4 cellular contexts compared by ENCODE assay signal in genomic region chr11:30488304-30488998, GRCh38.
A peak's percentile ranks its signal among the peaks of the same experiment; 100 is the strongest.
TF ChIP-seq lines count a peak whose summit lies in the region.

No MANE protein-coding gene starts in this region.

TF ChIP-seq in SK-N-SH, 30 proteins besides CTCF, POLR2A, EP300 and RAD21 (continued from another document):
- TF ChIP-seq TAF1 (IDR thresholded peaks at IDR 0.05; ENCODE audit: borderline replicate concordance, low read depth, low read length) (no peak), FOSL2 (IDR thresholded peaks at IDR 0.05; ENCODE audit: borderline replicate concordance, low read depth) (no peak), NFIC (IDR thresholded peaks at IDR 0.05; ENCODE audit: borderline replicate concordance) (no peak), GATA2 (CRISPR knock-in tag; IDR thresholded peaks at IDR 0.05) (no peak), MXI1 (IDR thresholded peaks at IDR 0.05; ENCODE audit: low read depth, low read length) (no peak; the same call in 1 of the 2 replicates)

TF ChIP-seq in SK-N-SH treated with all-trans-retinoic acid at 6 μM for 48 hours, 23 proteins besides CTCF, POLR2A, EP300 and RAD21 (continued from another document):
- TF ChIP-seq TSHZ2 (CRISPR knock-in tag; IDR thresholded peaks at IDR 0.05) (no peak), ZFP30 (CRISPR knock-in tag; IDR thresholded peaks at IDR 0.05) (no peak)

TF ChIP-seq in K562, 482 proteins besides CTCF, POLR2A, EP300 and RAD21 (continued from another document):
- TF ChIP-seq HMBOX1 (IDR thresholded peaks at IDR 0.05) (no peak), RFX5 (IDR thresholded peaks at IDR 0.05; ENCODE audit: low read depth, low read length) (no peak), ZNF175 (CRISPR knock-in tag; IDR thresholded peaks at IDR 0.05; ENCODE audit: low read depth) (no peak), NFYB (IDR thresholded peaks at IDR 0.05; ENCODE audit: extremely low read depth, insufficient read length) (no peak)
TF ChIP-seq in K562: peak in this region for 1.

TF ChIP-seq in HepG2, 621 proteins besides CTCF, POLR2A, EP300 and RAD21 (continued from another document and continues in another):
- TF ChIP-seq ZNF687 (CRISPR knock-in tag; IDR thresholded peaks at IDR 0.05), result no peak
- TF ChIP-seq KDM6A (CRISPR knock-in tag; IDR thresholded peaks at IDR 0.05; ENCODE audit: low read depth), result peak; percentile 66; the same call in 1 of the 2 replicates
- peak; percentile 53; the same call in 1 of the 2 replicates for TF ChIP-seq THAP11 (CRISPR knock-in tag; IDR thresholded peaks at IDR 0.05)
- no peak for TF ChIP-seq CAMTA2 (CRISPR knock-in tag; IDR thresholded peaks at IDR 0.05; ENCODE audit: borderline replicate concordance)
- no peak for TF ChIP-seq MLX (CRISPR knock-in tag; IDR thresholded peaks at IDR 0.05)
- TF ChIP-seq ZC3H4 (CRISPR knock-in tag; IDR thresholded peaks at IDR 0.05; ENCODE audit: borderline replicate concordance), result no peak
- no peak for TF ChIP-seq CREBL2 (CRISPR knock-in tag; IDR thresholded peaks at IDR 0.05; ENCODE audit: borderline replicate concordance)
- TF ChIP-seq ZNF644 (CRISPR knock-in tag; IDR thresholded peaks at IDR 0.05; ENCODE audit: low read depth), result peak; percentile 36; the same call in 1 of the 2 replicates
- no peak for TF ChIP-seq ZNF782 (CRISPR knock-in tag; IDR thresholded peaks at IDR 0.05; ENCODE audit: borderline replicate concordance)
- no peak for TF ChIP-seq EHMT2 (IDR thresholded peaks at IDR 0.05; ENCODE audit: borderline replicate concordance, low read depth, low read length)
- TF ChIP-seq FOXP4 (CRISPR knock-in tag; IDR thresholded peaks at IDR 0.05), result peak; percentile 66; the same call in 1 of the 2 replicates
- no peak for TF ChIP-seq LRRFIP1 (CRISPR knock-in tag; conservative IDR thresholded peaks at IDR 0.05)
- TF ChIP-seq ZBTB43 (CRISPR knock-in tag; conservative IDR thresholded peaks at IDR 0.05), result peak; percentile 99
- peak; percentile 74 for TF ChIP-seq DPF2 (CRISPR knock-in tag; IDR thresholded peaks at IDR 0.05; ENCODE audit: borderline replicate concordance, low read depth)
- no peak for TF ChIP-seq ZNF207 (IDR thresholded peaks at IDR 0.05; ENCODE audit: borderline replicate concordance)
- no peak for TF ChIP-seq ZMYM3 (CRISPR knock-in tag; IDR thresholded peaks at IDR 0.05)
- TF ChIP-seq HMG20A (CRISPR knock-in tag; IDR thresholded peaks at IDR 0.05; ENCODE audit: borderline replicate concordance), result peak; percentile 77; the same call in 1 of the 2 replicates
- TF ChIP-seq ZNF788 (CRISPR knock-in tag; IDR thresholded peaks at IDR 0.05; ENCODE audit: borderline replicate concordance), result no peak
- TF ChIP-seq FOXA1 (IDR thresholded peaks at IDR 0.05), result peak; percentile 80
- TF ChIP-seq FOXA1 (CRISPR knock-in tag; IDR thresholded peaks at IDR 0.05), result peak; percentile 92
- TF ChIP-seq ATF2 (CRISPR knock-in tag; IDR thresholded peaks at IDR 0.05), result no peak
- no peak for TF ChIP-seq PHB2 (IDR thresholded peaks at IDR 0.05; ENCODE audit: partially characterized antibody)
- TF ChIP-seq MXD1 (CRISPR knock-in tag; IDR thresholded peaks at IDR 0.05), result no peak
- no peak for TF ChIP-seq HINFP (CRISPR knock-in tag; IDR thresholded peaks at IDR 0.05; ENCODE audit: low read depth)
- no peak for TF ChIP-seq TEF (CRISPR knock-in tag; IDR thresholded peaks at IDR 0.05)
- no peak for TF ChIP-seq STAG1 (CRISPR knock-in tag; IDR thresholded peaks at IDR 0.05)
- no peak for TF ChIP-seq ZSCAN25 (CRISPR knock-in tag; IDR thresholded peaks at IDR 0.05)
- peak; percentile 62; the same call in 1 of the 2 replicates for TF ChIP-seq KAT8 (CRISPR knock-in tag; IDR thresholded peaks at IDR 0.05)
- no peak for TF ChIP-seq GRHL1 (CRISPR knock-in tag; conservative IDR thresholded peaks at IDR 0.05)
- peak; percentile 73 for TF ChIP-seq TBX3 (IDR thresholded peaks at IDR 0.05; ENCODE audit: borderline replicate concordance)
- TF ChIP-seq ETS1 (CRISPR knock-in tag; IDR thresholded peaks at IDR 0.05), result no peak
- no peak for TF ChIP-seq ZBTB1 (CRISPR knock-in tag; IDR thresholded peaks at IDR 0.05; ENCODE audit: borderline replicate concordance)
- peak; percentile 18; the same call in 1 of the 2 replicates for TF ChIP-seq MIER3 (CRISPR knock-in tag; IDR thresholded peaks at IDR 0.05; ENCODE audit: borderline replicate concordance)
- no peak for TF ChIP-seq RARG (CRISPR knock-in tag; IDR thresholded peaks at IDR 0.05; ENCODE audit: low read depth)
- peak; percentile 70; the same call in 1 of the 2 replicates for TF ChIP-seq SOX13 (IDR thresholded peaks at IDR 0.05)
- peak in 1 of 2 experiments; percentile 64; a peak in 2 of 4 replicates for TF ChIP-seq SOX13 (CRISPR knock-in tag; conservative IDR thresholded peaks at IDR 0.05 in 1 of 2, IDR thresholded peaks at IDR 0.05 in 1 of 2)
